Comparison of ENCODE assay signal across 14 cellular contexts in the genomic region with DNA sequence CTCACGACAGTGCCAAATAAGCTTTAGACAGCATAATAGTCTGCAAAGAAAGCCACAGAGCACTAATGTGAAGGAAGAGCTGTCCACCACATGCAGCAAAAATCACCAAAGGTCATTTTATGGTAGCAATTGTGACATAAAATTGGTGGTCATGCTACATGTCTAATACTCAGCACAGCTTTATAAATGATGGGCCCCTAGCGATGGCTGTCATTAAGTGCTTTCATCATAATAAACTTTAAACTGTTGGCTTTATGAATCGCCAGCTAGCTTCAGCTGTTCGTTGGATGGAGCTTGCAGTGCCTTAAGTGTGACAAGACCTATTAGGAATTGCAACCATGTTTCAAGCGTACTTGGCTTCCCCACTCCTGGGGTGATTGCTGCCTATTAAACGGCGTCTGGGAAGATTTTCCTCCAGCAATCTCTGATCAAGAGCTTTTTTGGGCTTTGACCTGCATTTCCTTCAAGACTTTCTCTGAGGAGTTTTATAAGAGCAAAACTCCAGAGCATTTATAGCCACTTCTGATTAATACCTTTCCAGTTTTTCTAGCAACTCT.
DNase-seq lines count a peak whose midpoint lies in the region; TF ChIP-seq lines count a peak whose summit lies in the region.
"Had no signal": no experiment of that assay in that cellular context is flagged by ENCODE, and none has a peak within 500 bp of the region (broad histone marks: within the 10 kb centered on the region; RNA-seq: fewer than 3 reads in every experiment).

No MANE protein-coding gene starts in this region.

- H3K4me3 Mint-ChIP-seq in osteocyte (ENCODE audit: unreplicated experiment) = no peak overlapping the region
- H3K4me3 Mint-ChIP-seq: activated CD8-positive, alpha-beta memory T cell treated with anti-CD3 and anti-CD28 coated beads, Interleukin-2, amount 10 ng/mL, durations not matched to agents 7 days and 5 days; stimulated activated effector memory CD8-positive, alpha-beta T cell treated with anti-CD3 and anti-CD28 coated beads, Interleukin-12 subunit alpha, Interleukin-12 subunit beta, amount 100 ng/mL, for 72 hours had no signal

- H3K4me1 ChIP-seq in OCI-LY3 (ENCODE audit: low read length) (peaks cover 29% of the 10 kb centered on the region), HAP-1 (peaks cover 29% of the 10 kb centered on the region)
- H3K4me1 ChIP-seq: Peyer's patch had no signal

- peak overlapping the region; percentile 94 for H3K4me2 ChIP-seq in OCI-LY3 (ENCODE audit: low read length)

- peaks cover 5% of the 10 kb centered on the region for H3K9me3 Mint-ChIP-seq in osteocyte (ENCODE audit: unreplicated experiment)
- H3K9me3 Mint-ChIP-seq: stimulated activated effector memory CD8-positive, alpha-beta T cell treated with anti-CD3 and anti-CD28 coated beads, Interleukin-12 subunit alpha, Interleukin-12 subunit beta, amount 100 ng/mL, for 72 hours had no signal

- H3K9me3 ChIP-seq in OCI-LY3 (ENCODE audit: insufficient read depth, low read length) (0 out of 2 replicates have a peak, but pooled peaks cover 8% of the 10 kb centered on the region), HAP-1 (no peaks in the 10 kb centered on the region)
- H3K9me3 ChIP-seq: Peyer's patch had no signal

- H4K20me1 ChIP-seq in OCI-LY3 (ENCODE audit: insufficient read depth, low read length) = no peaks in the 10 kb centered on the region

- 0 out of 2 replicates have a peak overlapping the region, but pooled peaks have one; percentile 19 for H2AFZ ChIP-seq in OCI-LY3 (ENCODE audit: low read depth, low read length)

- no peak overlapping the region for H3K27ac Mint-ChIP-seq in osteocyte (ENCODE audit: unreplicated experiment)
- H3K27ac Mint-ChIP-seq: activated CD8-positive, alpha-beta memory T cell treated with anti-CD3 and anti-CD28 coated beads, Interleukin-2, amount 10 ng/mL, durations not matched to agents 7 days and 5 days; stimulated activated effector memory CD8-positive, alpha-beta T cell treated with anti-CD3 and anti-CD28 coated beads, Interleukin-12 subunit alpha, Interleukin-12 subunit beta, amount 100 ng/mL, for 72 hours had no signal

- H3K27ac ChIP-seq in OCI-LY3 (ENCODE audit: low read length) = no peak overlapping the region
- H3K27ac ChIP-seq: Peyer's patch had no signal

- H3K27me3 ChIP-seq in OCI-LY3 (ENCODE audit: low read depth, low read length) = no peaks in the 10 kb centered on the region
- H3K27me3 ChIP-seq in HAP-1 (ENCODE audit: low read depth) = 0 out of 2 replicates have a peak, but pooled peaks cover 3% of the 10 kb centered on the region
- H3K27me3 ChIP-seq: Peyer's patch had no signal

- DNase-seq in NCI-H748 (lab: John Stamatoyannopoulos, UW; ENCODE audit: unreplicated experiment) (peak; percentile 54), NCI-H748 treated with DMSO at 0.1 percent for 48 hours (lab: John Stamatoyannopoulos, UW) (no peak), left kidney (ENCODE audit: low read depth, low spot score) (peak; percentile 9), HAP-1 (ENCODE audit: low spot score in 2 of 2) (no peak), osteocyte (ENCODE audit: extremely low spot score, unreplicated experiment) (no peak), head of caudate nucleus (no peak)
- DNase-seq in activated CD4-positive, alpha-beta T cell treated with anti-CD3 and anti-CD28 coated beads for 48 hours = no peak
- DNase-seq: activated CD4-positive, CD25-positive, alpha-beta regulatory T cell; activated CD8-positive, alpha-beta memory T cell treated with anti-CD3 and anti-CD28 coated beads, Interleukin-2, amount 10 ng/mL, durations not matched to agents 7 days and 5 days; activated gamma-delta T cell; NCI-H1048 had no signal

- TF ChIP-seq CTCF in OCI-LY3 (IDR thresholded peaks at IDR 0.05; ENCODE audit: low read depth, low read length) (no peak), osteocyte (IDR thresholded peaks at IDR 0.05) (no peak)

- peaks cover 2% of the 10 kb centered on the region for H3K36me3 Mint-ChIP-seq in osteocyte (ENCODE audit: unreplicated experiment)
- H3K36me3 Mint-ChIP-seq: stimulated activated effector memory CD8-positive, alpha-beta T cell treated with anti-CD3 and anti-CD28 coated beads, Interleukin-12 subunit alpha, Interleukin-12 subunit beta, amount 100 ng/mL, for 72 hours had no signal

- H3K79me2 ChIP-seq in OCI-LY3 (ENCODE audit: low read length) = no peaks in the 10 kb centered on the region

- H3K4me1 Mint-ChIP-seq in osteocyte (ENCODE audit: unreplicated experiment) = peaks cover 19% of the 10 kb centered on the region
- H3K4me1 Mint-ChIP-seq: activated CD8-positive, alpha-beta memory T cell treated with anti-CD3 and anti-CD28 coated beads, Interleukin-2, amount 10 ng/mL, durations not matched to agents 7 days and 5 days; stimulated activated effector memory CD8-positive, alpha-beta T cell treated with anti-CD3 and anti-CD28 coated beads, Interleukin-12 subunit alpha, Interleukin-12 subunit beta, amount 100 ng/mL, for 72 hours had no signal

- H3K36me3 ChIP-seq in OCI-LY3 (replicated peaks; ENCODE audit: low read depth, low read length) (peaks cover 14% of the 10 kb centered on the region), HAP-1 (replicated peaks) (no peaks in the 10 kb centered on the region)
- H3K36me3 ChIP-seq: Peyer's patch had no signal

- H3K9ac ChIP-seq in OCI-LY3 (ENCODE audit: low read length) = no peak overlapping the region

- in situ Hi-C loops in HAP-1 (cut with MboI; ENCODE audit: low sequenced_read_pairs) = no loop called here

- peaks cover 36% of the 10 kb centered on the region for H3K27me3 Mint-ChIP-seq in osteocyte (ENCODE audit: unreplicated experiment)
- H3K27me3 Mint-ChIP-seq: activated CD8-positive, alpha-beta memory T cell treated with anti-CD3 and anti-CD28 coated beads, Interleukin-2, amount 10 ng/mL, durations not matched to agents 7 days and 5 days had no signal

- H3K4me3 ChIP-seq in OCI-LY3 (ENCODE audit: low read length) (peak overlapping the region; percentile 69), HAP-1 (no peak overlapping the region)
- H3K4me3 ChIP-seq: Peyer's patch had no signal

- intact Hi-C loops in head of caudate nucleus (cut with DNase I) = no loop called here

Comparison
In these comparisons a context has a peak if more than half of its experiments do, and no peak if none do; other contexts are left out.
1. DNase-seq: peak in NCI-H748 (single experiment) and left kidney (single experiment); none in NCI-H748 treated with DMSO at 0.1 percent for 48 hours (single experiment), HAP-1 (0 of 2), osteocyte (single experiment), activated CD4-positive, alpha-beta T cell treated with anti-CD3 and anti-CD28 coated beads for 48 hours (single experiment) and head of caudate nucleus (0 of 42).